In genomic region chr2:1504311-1504750, GRCh38 we compare ENCODE assay signal across 22 cellular contexts.
DNase-seq lines count a peak whose midpoint lies in the region; ATAC-seq, FAIRE-seq and TF ChIP-seq lines count a peak whose summit lies in the region.
"Had no signal": no experiment of that assay in that cellular context is flagged by ENCODE, and none has a peak within 500 bp of the region (broad histone marks: within the 10 kb centered on the region; RNA-seq: fewer than 3 reads in every experiment).

No MANE protein-coding gene starts in this region.

- no peaks in the 10 kb centered on the region for H3K79me2 ChIP-seq in osteoblast (ENCODE audit: insufficient read depth, low read length)

- H3K27me3 ChIP-seq in osteoblast (ENCODE audit: insufficient read depth, low read length) (no peaks in the 10 kb centered on the region), upper lobe of left lung (no peaks in the 10 kb centered on the region)

- no peaks in the 10 kb centered on the region for H3K9me3 Mint-ChIP-seq in effector memory CD8-positive, alpha-beta T cell
- H3K9me3 Mint-ChIP-seq: CD4-positive, alpha-beta T cell; H9 had no signal

- no peak for TF ChIP-seq POLR2A in upper lobe of left lung (IDR thresholded peaks at IDR 0.05)

- H3K9me3 ChIP-seq in kidney (ENCODE audit: control insufficient read depth in 1 of 2, low read length in 2 of 2) (no peaks in the 10 kb centered on the region), osteoblast (ENCODE audit: low read depth, low read length) (no peaks in the 10 kb centered on the region), upper lobe of left lung (no peaks in the 10 kb centered on the region)
- H3K9me3 ChIP-seq: Caco-2 had no signal

- TF ChIP-seq CTCF in kidney (IDR thresholded peaks at IDR 0.05; ENCODE audit: borderline replicate concordance, extremely low read depth, insufficient read depth) (no peak), osteoblast (IDR thresholded peaks at IDR 0.05; ENCODE audit: extremely low read depth, low read depth, low read length) (no peak), upper lobe of left lung (IDR thresholded peaks at IDR 0.05) (no peak)

- no peak overlapping the region for H3K4me3 ChIP-seq in kidney (ENCODE audit: low read length in 2 of 2)
- no peak overlapping the region for H3K4me3 ChIP-seq in osteoblast (ENCODE audit: insufficient read depth, low read length)
- no peak overlapping the region for H3K4me3 ChIP-seq in upper lobe of left lung

- H3K27me3 Mint-ChIP-seq in effector memory CD8-positive, alpha-beta T cell = peaks cover under 1 to 5% of the 10 kb centered on the region in 2 donors
- H3K27me3 Mint-ChIP-seq: CD4-positive, alpha-beta T cell; IgD-negative memory B cell had no signal

- no peak overlapping the region for H3K27ac ChIP-seq in kidney (ENCODE audit: low read depth in 2 of 2, low read length in 2 of 2)
- H3K27ac ChIP-seq in osteoblast (ENCODE audit: low read depth, low read length) = no peak overlapping the region
- H3K27ac ChIP-seq in upper lobe of left lung = no peak overlapping the region
- H3K27ac ChIP-seq: HL-60 had no signal

- H3K9ac ChIP-seq in kidney (ENCODE audit: low read length in 2 of 2) = no peak overlapping the region

- intact Hi-C loops in kidney (cut with DNase I) = no loop called here

- no peak for FAIRE-seq in kidney (lab: Jason Lieb, UNC)
- FAIRE-seq: RCC 7860 had no signal

- ATAC-seq in upper lobe of left lung (ENCODE audit: low FRiP score in 2 of 2) = peak in 1 of 2 donors; percentile 17
- no peak for ATAC-seq in esophagus mucosa
- no peak for ATAC-seq in HG03280 (IDR thresholded peaks at IDR 0.05; ENCODE audit: unreplicated experiment)
- ATAC-seq in effector memory CD8-positive, alpha-beta T cell (replicated peaks) = no peak

- H4K20me1 ChIP-seq in osteoblast (ENCODE audit: insufficient read depth, low read length) = no peaks in the 10 kb centered on the region

- H3K4me3 Mint-ChIP-seq in effector memory CD8-positive, alpha-beta T cell = no peak overlapping the region
- H3K4me3 Mint-ChIP-seq: CD4-positive, alpha-beta T cell; H9; IgD-negative memory B cell had no signal

- H3K36me3 ChIP-seq in kidney (ENCODE audit: control insufficient read depth in 1 of 2, insufficient read depth in 2 of 2, low read length in 2 of 2) (no peaks in the 10 kb centered on the region), osteoblast (ENCODE audit: insufficient read depth, low read length) (no peaks in the 10 kb centered on the region), upper lobe of left lung (no peaks in the 10 kb centered on the region)

- DNase-seq in activated naive CD4-positive, alpha-beta T cell treated with anti-CD3 and anti-CD28 coated beads, Interleukin-2, amount 50 U/mL, for 16 hours = peak; percentile 7
- no peak for DNase-seq in activated naive CD4-positive, alpha-beta T cell (lab: John Stamatoyannopoulos, UW)
- DNase-seq in kidney = peak; percentile 57
- peak; percentile 65 for DNase-seq in osteoblast (ENCODE audit: insufficient read length, low spot score, missing footprints)
- DNase-seq in upper lobe of left lung = peak; percentile 10 to 56
- DNase-seq in effector memory CD8-positive, alpha-beta T cell = no peak
- DNase-seq: 8988T; CD4-positive, alpha-beta T cell; GDM1; H9; Karpas-422; NCI-H1048; NCI-H1436 treated with DMSO at 0.1 percent for 48 hours; NCI-H2029 treated with DMSO at 0.1 percent for 48 hours; NK-92 treated with Interleukin-12 subunit alpha and Interleukin-12 subunit beta, amount 100 ng/mL, for 24 hours; SHP77 had no signal

- 87 to 89% methylated on average over 9 to 10 of the region's 10 CpGs for WGBS in upper lobe of left lung, 2 donors

- H3K27ac Mint-ChIP-seq in effector memory CD8-positive, alpha-beta T cell = no peak overlapping the region
- H3K27ac Mint-ChIP-seq: CD4-positive, alpha-beta T cell; IgD-negative memory B cell had no signal

- no peaks in the 10 kb centered on the region for H3K36me3 Mint-ChIP-seq in effector memory CD8-positive, alpha-beta T cell (ENCODE audit: insufficient read depth)
- H3K36me3 Mint-ChIP-seq: IgD-negative memory B cell had no signal

- peaks cover 0 to 4% of the 10 kb centered on the region in 2 donors for H3K4me1 Mint-ChIP-seq in effector memory CD8-positive, alpha-beta T cell (ENCODE audit: low read depth in 2 of 2)

- TF ChIP-seq EP300 in upper lobe of left lung (IDR thresholded peaks at IDR 0.05) = no peak

- no peak overlapping the region for H2AFZ ChIP-seq in osteoblast (ENCODE audit: low read length)

- no peak overlapping the region for H3K4me2 ChIP-seq in osteoblast (ENCODE audit: insufficient read depth, low read length)

- H3K4me1 ChIP-seq in kidney (ENCODE audit: control insufficient read depth in 1 of 2, insufficient read depth in 1 of 2, low read depth in 1 of 2, low read length in 2 of 2) = no peaks in the 10 kb centered on the region
- H3K4me1 ChIP-seq in osteoblast (ENCODE audit: insufficient read depth, low read length) = no peaks in the 10 kb centered on the region
- H3K4me1 ChIP-seq in upper lobe of left lung = peaks cover 0 to under 1% (median 0%) of the 10 kb centered on the region in 4 donors
- H3K4me1 ChIP-seq: Caco-2 had no signal

Comparison
In these comparisons a context has a peak if more than half of its experiments do, and no peak if none do; other contexts are left out.
1. DNase-seq: peak in activated naive CD4-positive, alpha-beta T cell treated with anti-CD3 and anti-CD28 coated beads, Interleukin-2, amount 50 U/mL, for 16 hours (single experiment), kidney (single experiment), osteoblast (single experiment) and upper lobe of left lung (2 of 2); none in activated naive CD4-positive, alpha-beta T cell (0 of 4) and effector memory CD8-positive, alpha-beta T cell (0 of 3).